11 cellular contexts compared by ENCODE assay signal in the genomic region with DNA sequence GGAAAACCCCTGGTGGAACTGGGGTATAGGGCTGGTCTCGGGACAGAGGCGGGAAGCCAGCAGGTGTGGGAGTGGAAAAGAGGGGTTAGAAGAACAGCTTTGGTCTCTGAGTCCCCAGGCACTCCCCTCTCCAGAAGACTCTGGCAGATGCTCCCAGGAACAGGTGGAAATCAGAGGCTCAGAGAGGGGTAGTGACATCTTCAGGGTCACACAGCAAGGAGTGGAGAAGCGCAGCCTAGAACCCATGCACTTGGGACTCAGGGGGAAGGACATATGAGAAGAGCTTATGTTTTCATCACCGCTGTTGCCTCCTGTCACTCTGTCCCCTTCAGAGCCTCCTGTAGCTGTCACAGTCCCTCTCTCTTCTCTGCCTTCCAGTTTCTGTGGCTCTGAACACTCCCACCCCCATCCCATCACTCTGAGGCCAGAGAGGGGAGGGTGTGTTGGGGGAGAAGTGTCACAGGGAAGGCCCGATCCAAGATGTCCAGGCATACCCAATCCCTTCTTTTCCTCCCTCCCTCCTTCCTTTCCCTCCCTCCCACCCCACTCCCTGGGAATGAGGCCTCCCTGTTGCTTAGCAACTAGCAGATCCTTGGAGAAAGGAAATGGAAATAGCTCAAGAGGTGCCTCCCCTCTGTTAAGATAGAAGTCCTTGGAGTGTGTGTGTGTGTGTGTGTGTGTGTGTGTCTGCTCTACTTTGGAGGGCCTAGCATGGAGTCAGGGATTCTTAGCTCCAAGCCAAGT. TPM values are rescaled to one million over a fixed set of nuclear protein-coding genes. Genes with fewer than 3 reads are reported as not detected.
DNase-seq lines count a peak whose midpoint lies in the region; ATAC-seq, FAIRE-seq and TF ChIP-seq lines count a peak whose summit lies in the region.
"Had no signal": no experiment of that assay in that cellular context is flagged by ENCODE, and none has a peak within 500 bp of the region (broad histone marks: within the 10 kb centered on the region; RNA-seq: fewer than 3 reads in every experiment).

No MANE protein-coding gene starts in this region.

- H3K4me3 ChIP-seq in H1 (ENCODE audit: extremely low read depth in 1 of 4, insufficient read depth in 2 of 4, low read depth in 3 of 4, low read length in 4 of 4) (peak overlapping the region in 3 of 4 experiments; percentile 38 to 67 (median 49); a peak in 3 of 8 replicates), OCI-LY7 (ENCODE audit: low read depth, low read length, poor library complexity, severe bottlenecking) (no peak overlapping the region), gastrocnemius medialis (no peak overlapping the region)
- H3K4me3 ChIP-seq: PC-9 had no signal

- TF ChIP-seq RAD21 in H1 (IDR thresholded peaks at IDR 0.05 in 1 of 2, conservative IDR thresholded peaks at IDR 0.05 in 1 of 2; ENCODE audit: low read depth in 2 of 2, low read length in 2 of 2), result no peak

- TF ChIP-seq CTCF in H1 (IDR thresholded peaks at IDR 0.05; ENCODE audit: control extremely low read depth in 1 of 3, insufficient read depth in 1 of 3, low read depth in 1 of 3, low read length in 3 of 3), result no peak
- TF ChIP-seq CTCF in nephron (IDR thresholded peaks at IDR 0.05; ENCODE audit: unreplicated experiment in 3 of 3), result no peak
- no peak for TF ChIP-seq CTCF in OCI-LY7 (conservative IDR thresholded peaks at IDR 0.05; ENCODE audit: low read length)
- TF ChIP-seq CTCF in gastrocnemius medialis (IDR thresholded peaks at IDR 0.05 in 4 of 5, conservative IDR thresholded peaks at IDR 0.05 in 1 of 5), result no peak

- H3K79me2 ChIP-seq in H1 (ENCODE audit: control insufficient read depth in 1 of 2, insufficient read depth in 2 of 2, low read length in 2 of 2), result no peaks in the 10 kb centered on the region
- no peaks in the 10 kb centered on the region for H3K79me2 ChIP-seq in OCI-LY7 (ENCODE audit: insufficient read depth, low read depth, low read length)

- peaks cover 6 to 41% (median 27%) of the 10 kb centered on the region in 4 experiments for H3K4me1 ChIP-seq in H1 (replicated peaks in 1 of 4; ENCODE audit: control insufficient read depth in 3 of 4, insufficient read depth in 4 of 4, low read length in 3 of 4)
- H3K4me1 ChIP-seq in OCI-LY7 (ENCODE audit: insufficient read depth, low read length, poor library complexity, severe bottlenecking), result no peaks in the 10 kb centered on the region
- H3K4me1 ChIP-seq in gastrocnemius medialis, result peaks cover 0 to 5% of the 10 kb centered on the region in 2 donors

- H3K27me3 ChIP-seq in H1 (replicated peaks in 1 of 4; ENCODE audit: control insufficient read depth in 3 of 4, extremely low read depth in 1 of 4, insufficient read depth in 3 of 4, low read length in 3 of 4), result no peaks in the 10 kb centered on the region; a peak in 1 of 7 replicates
- H3K27me3 ChIP-seq in gastrocnemius medialis, result peaks cover 34 to 50% (median 46%) of the 10 kb centered on the region in 3 donors

- peak overlapping the region; percentile 27 for H3K4ac ChIP-seq in H1 (replicated peaks; ENCODE audit: insufficient read length, low read depth, low read length)

- 84% methylated on average over 4 of the region's 5 CpGs; no CpG with 5 or more reads in 1 of the 2 experiments for WGBS in H1 (ENCODE audit: extremely low coverage in 1 of 2, insufficient coverage in 1 of 2, insufficient read length in 1 of 2, insufficient replicate concordance in 2 of 2, low coverage in 1 of 2, low lambda C conversion rate in 2 of 2, missing lambda C conversion rate in 1 of 2), 2 experiments

- in situ Hi-C loops in gastrocnemius medialis (cut with MboI; ENCODE audit: low sequenced_read_pairs in 4 of 4), result no loop called here

- H2AFZ ChIP-seq in H1 (ENCODE audit: low read length), result no peak overlapping the region
- H2AFZ ChIP-seq in OCI-LY7 (ENCODE audit: low read length), result no peak overlapping the region
- H2AFZ ChIP-seq: PC-9 had no signal

- no peak overlapping the region for H3K14ac ChIP-seq in H1 (ENCODE audit: insufficient read length)

- H2BK15ac ChIP-seq in H1 (ENCODE audit: low read length), result peak overlapping the region; percentile 100; the same call in 1 of the 2 replicates

- no peak overlapping the region for H3K27ac ChIP-seq in H1 (ENCODE audit: low read depth, low read length)
- H3K27ac ChIP-seq in OCI-LY7 (ENCODE audit: low read depth, low read length, poor library complexity, severe bottlenecking), result no peak overlapping the region
- no peak overlapping the region for H3K27ac ChIP-seq in gastrocnemius medialis
- H3K27ac ChIP-seq: epithelial cell of prostate, PC-9 had no signal

- peak; percentile 94 for FAIRE-seq in H1 (lab: Jason Lieb, UNC)

- TF ChIP-seq EP300 in H1 (IDR thresholded peaks at IDR 0.05; ENCODE audit: borderline replicate concordance in 1 of 2, low read depth in 2 of 2, low read length in 2 of 2), result no peak

- H3K4me3 Mint-ChIP-seq in nephron, result peak overlapping the region in 2 of 3 experiments; percentile 63 to 66

- no peaks in the 10 kb centered on the region for H3K9me3 ChIP-seq in H1 (ENCODE audit: insufficient read depth in 2 of 2, low read depth in 1 of 2, low read length in 1 of 2)
- H3K9me3 ChIP-seq in OCI-LY7 (ENCODE audit: low read length), result no peaks in the 10 kb centered on the region
- H3K9me3 ChIP-seq in gastrocnemius medialis, result no peaks in the 10 kb centered on the region

- H3K18ac ChIP-seq in H1 (ENCODE audit: extremely low read depth, low read length), result peak overlapping the region; percentile 97; the same call in 1 of the 2 replicates

- no peak overlapping the region for H3K56ac ChIP-seq in H1 (replicated peaks; ENCODE audit: insufficient read length, low read depth, low read length)

- H3K36me3 ChIP-seq in H1 (ENCODE audit: control insufficient read depth in 2 of 4, insufficient read depth in 4 of 4, low read length in 3 of 4) (no peaks in the 10 kb centered on the region), OCI-LY7 (ENCODE audit: insufficient read depth, low read length) (no peaks in the 10 kb centered on the region), gastrocnemius medialis (no peaks in the 10 kb centered on the region)

- H2BK20ac ChIP-seq in H1 (ENCODE audit: low read length), result peak overlapping the region; percentile 28

- H3K9me3 Mint-ChIP-seq in nephron, result no peaks in the 10 kb centered on the region

- peak overlapping the region; percentile 62 for H2BK5ac ChIP-seq in H1 (ENCODE audit: low read depth, low read length)

- H3K23ac ChIP-seq in H1 (ENCODE audit: insufficient read length), result no peak overlapping the region

- POLR2A ChIA-PET in H1 (lab: Charles Lee; ENCODE audit: partially characterized antibody) (interaction anchor here (0.6 to 4.0 kb wide), 20 partner anchors 10 to 452 kb away, joined by 3 to 41 read pairs (median 5); a partner anchor contains a TSS), OCI-LY7 (lab: Charles Lee) (interaction anchor here (0.5 kb wide), 1 partner anchor 49 kb away, joined by 3 read pairs; no protein-coding TSS in a partner anchor)

- DNase-seq in H4 (ENCODE audit: low spot score) (peak; percentile 57), NCI-H2227 (lab: John Stamatoyannopoulos, UW; ENCODE audit: unreplicated experiment) (peak; percentile 87), H1 (ENCODE audit: low read depth in 1 of 2, low spot score in 2 of 2) (peak in 1 of 2 experiments; percentile 63), OCI-LY7 (ENCODE audit: low spot score) (no peak), gastrocnemius medialis (no peak)
- DNase-seq in stimulated activated CD4-positive, alpha-beta T cell treated with anti-CD3 and anti-CD28 coated beads, Interleukin-4, amount 100 ng/mL, for 1 hour, result no peak
- DNase-seq: PC-9, trophoblast cell had no signal

- H2AK5ac ChIP-seq in H1 (ENCODE audit: low read depth, low read length), result peak overlapping the region; percentile 82; the same call in 1 of the 2 replicates

- H3K4me2 ChIP-seq in H1 (ENCODE audit: insufficient read depth in 1 of 2, low read depth in 2 of 2, low read length in 2 of 2) (peak overlapping the region; percentile 81 to 83), OCI-LY7 (ENCODE audit: low read length) (no peak overlapping the region)
- H3K4me2 ChIP-seq: PC-9 had no signal

- intact Hi-C loops in OCI-LY7 (cut with micrococcal nuclease; ENCODE audit: unreplicated experiment), result no loop called here
- intact Hi-C loops in gastrocnemius medialis (cut with DNase I; ENCODE audit: low total_unique reads), result no loop called here

- BruUV-seq in OCI-LY7 (replicated peaks; lab: Mats Ljungman, UMichigan), result no TSS peak

- no peaks in the 10 kb centered on the region; the same call in 1 of the 2 replicates for H3K79me1 ChIP-seq in H1 (ENCODE audit: low read depth, low read length)

- H3K27ac Mint-ChIP-seq in nephron, result no peak overlapping the region

- peaks cover 8% of the 10 kb centered on the region for H3K23me2 ChIP-seq in H1 (ENCODE audit: low read depth, low read length)

- H3K9ac ChIP-seq in H1 (replicated peaks in 1 of 4; ENCODE audit: extremely low read depth in 1 of 4, low read depth in 3 of 4, low read length in 3 of 4), result peak overlapping the region in 1 of 4 experiments; percentile 19; a peak in 2 of 7 replicates

- no peaks in the 10 kb centered on the region for H4K20me1 ChIP-seq in H1 (replicated peaks in 1 of 2; ENCODE audit: control insufficient read depth in 1 of 2, insufficient read depth in 2 of 2, low read length in 2 of 2)
- no peaks in the 10 kb centered on the region for H4K20me1 ChIP-seq in OCI-LY7 (ENCODE audit: insufficient read depth, low read length)

- peak overlapping the region; percentile 75 for H2BK120ac ChIP-seq in H1 (replicated peaks; ENCODE audit: low read depth, low read length)

- H3K36me3 Mint-ChIP-seq in nephron (ENCODE audit: low read depth), result no peaks in the 10 kb centered on the region

- no peak overlapping the region for H4K8ac ChIP-seq in H1 (ENCODE audit: extremely low read depth, insufficient read depth, low read length)

- H3K27me3 Mint-ChIP-seq in nephron (ENCODE audit: low read depth), result peaks cover 73% of the 10 kb centered on the region

- peak overlapping the region; percentile 32 for H4K5ac ChIP-seq in H1 (ENCODE audit: insufficient read length, low read depth, low read length)

- H3K9me2 ChIP-seq in OCI-LY7 (ENCODE audit: insufficient read depth, low read length), result no peaks in the 10 kb centered on the region

- CTCF ChIA-PET in H1 (lab: Charles Lee; ENCODE audit: partially characterized antibody), result interaction anchor here (1.0 to 7.1 kb wide), 14 partner anchors 8 to 214 kb away, joined by 3 to 43 read pairs (median 5); a partner anchor contains a TSS
- CTCF ChIA-PET in OCI-LY7 (lab: Charles Lee; ENCODE audit: unreplicated experiment), result interaction anchor here (1.9 kb wide), 1 partner anchor 20 kb away, joined by 5 read pairs; no protein-coding TSS in a partner anchor

- peak overlapping the region; percentile 96; the same call in 1 of the 2 replicates for H2BK12ac ChIP-seq in H1 (ENCODE audit: low read depth, low read length)

- no peak for ATAC-seq in gastrocnemius medialis
- ATAC-seq: left lobe of liver had no signal

- H4K91ac ChIP-seq in H1 (replicated peaks; ENCODE audit: insufficient read length, low read length), result peak overlapping the region; percentile 83

- TF ChIP-seq POLR2A in H1 (IDR thresholded peaks at IDR 0.05; ENCODE audit: control extremely low read depth in 1 of 2, low read depth in 2 of 2, low read length in 2 of 2) (no peak), gastrocnemius medialis (IDR thresholded peaks at IDR 0.05) (no peak)

- H3K4me1 Mint-ChIP-seq in nephron, result peaks cover 5% of the 10 kb centered on the region

RNA-seq across cellular contexts. Expression of a gene that starts 32.0 kb away (rescaled TPM):
- 3.8 and 4.8 TPM in 2 replicates for total RNA-seq in H4 (2014; rRNA removed; shearing (Covaris generic))
- 16.0 and 17.4 TPM in 2 replicates for total RNA-seq in H1 (2021; fragmentation: NEBNext Ultra II Directional; extraction: Animal tissue kit (Norgen Biotek cat#: 25700))
- 10.4 and 18.4 TPM in 2 replicates for polyA plus RNA-seq in H1 (2011; rRNA removed)
- 12.8 TPM for polyA plus RNA-seq in H1 (2011; cell fraction: cytosol; rRNA removed)
- 19.3 TPM for polyA plus RNA-seq in H1 (2011; cell fraction: nucleus; rRNA removed)
- 12.4 to 19.0 TPM (median 18.1 TPM) in 4 replicates for polyA plus RNA-seq in H1 (2012, experiment 1 of 2)
- polyA plus RNA-seq in H1 (2012, experiment 2 of 2), result 15.2 TPM
- polyA plus RNA-seq in H1 (2013, experiment 1 of 2), result 10.6 TPM
- 8.8 TPM for polyA plus RNA-seq in H1 (2013, experiment 2 of 2)
- polyA minus RNA-seq in H1 (2011; rRNA and poly(A)+ RNA removed), result 6.3 and 10.2 TPM in 2 replicates
- 12.8 TPM for polyA minus RNA-seq in H1 (2011; cell fraction: cytosol; rRNA and poly(A)+ RNA removed)
- polyA minus RNA-seq in H1 (2011; cell fraction: nucleus; rRNA and poly(A)+ RNA removed), result 12.0 TPM
- not detected in 2 replicates for total RNA-seq in OCI-LY7 (2014; rRNA removed; shearing (Covaris generic))
- not detected in 2 replicates for total RNA-seq in OCI-LY7 (2022)
- total RNA-seq in gastrocnemius medialis, result 1 to 10 TPM in 2 of 4 donors, under 1 TPM in 2; 0.53 to 1.2 (median 0.84) TPM

Comparison
In these comparisons a context has a peak if more than half of its experiments do, and no peak if none do; other contexts are left out.
1. DNase-seq: peak in H4 (single experiment) and NCI-H2227 (single experiment); none in stimulated activated CD4-positive, alpha-beta T cell treated with anti-CD3 and anti-CD28 coated beads, Interleukin-4, amount 100 ng/mL, for 1 hour (single experiment), OCI-LY7 (single experiment) and gastrocnemius medialis (0 of 2).
2. H3K4me3 ChIP-seq: peak in H1 (3 of 4); none in OCI-LY7 (single experiment) and gastrocnemius medialis (0 of 4).